In the genomic region with DNA sequence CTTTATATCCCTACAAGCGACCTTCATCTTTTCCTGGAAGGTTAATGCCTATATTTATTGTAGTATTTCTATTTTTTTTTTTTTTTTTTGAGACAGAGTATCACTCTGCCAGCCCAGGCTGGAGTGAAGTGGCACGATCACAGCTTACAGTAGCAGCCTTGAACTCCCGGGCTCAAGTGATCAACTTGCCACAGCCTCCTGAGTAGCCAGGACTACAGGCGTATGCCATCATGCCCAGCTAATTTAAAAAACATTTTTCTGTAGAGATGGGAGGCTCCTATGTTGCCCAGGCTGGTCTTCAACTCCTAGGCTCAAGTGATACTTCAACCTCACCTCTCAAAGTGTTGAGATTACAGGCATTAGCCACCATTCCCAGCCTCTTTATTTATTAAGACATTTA, we compare ENCODE assay signal across 23 cellular contexts.
"Had no signal": no experiment of that assay in that cellular context is flagged by ENCODE, and none has a peak within 500 bp of the region (broad histone marks: within the 10 kb centered on the region; RNA-seq: fewer than 3 reads in every experiment).

No MANE protein-coding gene starts in this region.

- ATAC-seq: foreskin keratinocyte; left cardiac atrium; naive thymus-derived CD4-positive, alpha-beta T cell; right lobe of liver; stimulated activated memory B cell treated with anti-CD40 and anti-IgM and Interleukin-4, amounts not matched to agents 10 μg/mL and 1 μg/mL and 100 μg/mL, for 72 hours had no signal

- DNase-seq: colonic mucosa; dermis blood vessel endothelial cell; effector CD4-positive, alpha-beta T cell; endodermal cell; foreskin keratinocyte; immature natural killer cell; kidney; left cardiac atrium; left ventricle myocardium superior; mesendoderm; naive thymus-derived CD4-positive, alpha-beta T cell; psoas muscle; retina; right lobe of liver; spleen; stimulated activated CD4-positive, alpha-beta T cell treated with anti-CD3 and anti-CD28 coated beads, Interleukin-15, amount 100 ng/mL, for 24 hours; stimulated activated CD4-positive, alpha-beta T cell treated with anti-CD3 and anti-CD28 coated beads, Interleukin-1b, Interleukin-23, amount 100 ng/mL, for 48 hours; stimulated activated CD4-positive, alpha-beta T cell treated with anti-CD3 and anti-CD28 coated beads, Interleukin-4, amount 100 ng/mL, for 24 hours; transverse colon had no signal

- H3K27me3 Mint-ChIP-seq: naive thymus-derived CD4-positive, alpha-beta T cell; stimulated activated memory B cell treated with anti-CD40 and anti-IgM and Interleukin-4, amounts not matched to agents 10 μg/mL and 1 μg/mL and 100 μg/mL, for 72 hours; stimulated activated naive CD8-positive, alpha-beta T cell treated with anti-CD3 and anti-CD28 coated beads, Interleukin-15, Interleukin-2, amounts not matched to agents 100 ng/mL and 50 ng/mL, for 24 hours had no signal

- H3K27me3 ChIP-seq: colonic mucosa, foreskin keratinocyte, neutrophil, right lobe of liver, spleen, transverse colon had no signal

- H3K27ac ChIP-seq: colonic mucosa, foreskin keratinocyte, neutrophil, psoas muscle, right lobe of liver, spleen, thoracic aorta, transverse colon had no signal

- H3K4me1 Mint-ChIP-seq: endodermal cell had no signal

- H3K4me3 ChIP-seq: colonic mucosa, psoas muscle, right lobe of liver, spleen, thoracic aorta, transverse colon had no signal

- H3K4me3 Mint-ChIP-seq: endodermal cell; immature natural killer cell; naive thymus-derived CD4-positive, alpha-beta T cell; stimulated activated memory B cell treated with anti-CD40 and anti-IgM and Interleukin-4, amounts not matched to agents 10 μg/mL and 1 μg/mL and 100 μg/mL, for 72 hours; stimulated activated naive CD8-positive, alpha-beta T cell treated with anti-CD3 and anti-CD28 coated beads, Interleukin-15, Interleukin-2, amounts not matched to agents 100 ng/mL and 50 ng/mL, for 24 hours had no signal

- H3K36me3 ChIP-seq: colonic mucosa, thoracic aorta had no signal

- H3K27ac Mint-ChIP-seq: endodermal cell; stimulated activated memory B cell treated with anti-CD40 and anti-IgM and Interleukin-4, amounts not matched to agents 10 μg/mL and 1 μg/mL and 100 μg/mL, for 72 hours; stimulated activated naive CD8-positive, alpha-beta T cell treated with anti-CD3 and anti-CD28 coated beads, Interleukin-15, Interleukin-2, amounts not matched to agents 100 ng/mL and 50 ng/mL, for 24 hours had no signal

- H3K9me3 ChIP-seq: colonic mucosa, neutrophil, thoracic aorta had no signal
